18 cellular contexts compared by ENCODE assay signal in the genomic region with DNA sequence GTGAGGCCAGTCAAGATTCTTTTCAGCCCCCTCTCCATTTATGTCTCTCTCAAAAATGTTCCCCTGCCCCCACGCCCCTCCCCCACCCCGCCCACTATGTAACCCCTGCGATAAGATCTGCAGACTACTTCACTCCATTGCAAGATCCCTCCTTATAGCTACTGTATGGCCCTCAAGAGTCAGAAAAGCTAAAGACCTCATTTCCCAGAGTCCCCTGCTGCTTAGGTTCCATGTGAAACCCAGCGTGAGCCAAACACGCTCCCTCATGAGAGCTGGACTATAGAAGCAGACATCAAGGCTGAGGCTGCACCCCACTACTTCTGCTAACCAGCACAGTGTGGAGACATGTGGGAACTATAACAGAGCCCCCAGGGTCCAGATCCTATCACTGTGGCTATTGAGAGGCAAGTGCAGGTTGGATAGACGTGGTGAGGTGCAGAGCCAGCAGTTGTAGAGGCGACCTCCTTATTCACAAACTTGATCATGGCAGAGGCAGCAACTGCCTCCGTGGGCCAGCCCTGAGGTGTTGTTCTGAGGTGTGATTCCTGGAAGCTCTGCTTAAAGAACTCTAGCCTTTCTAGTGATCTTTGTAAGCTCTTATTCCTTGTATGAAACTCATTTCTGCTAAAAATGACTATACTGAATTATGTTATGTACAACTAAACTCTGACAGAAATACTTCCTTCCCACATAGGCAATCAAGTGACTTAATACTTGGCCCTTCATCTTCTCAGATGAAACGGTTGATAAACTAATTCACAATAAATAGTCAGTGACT.
DNase-seq lines count a peak whose midpoint lies in the region; ATAC-seq and TF ChIP-seq lines count a peak whose summit lies in the region.
"Had no signal": no experiment of that assay in that cellular context is flagged by ENCODE, and none has a peak within 500 bp of the region (broad histone marks: within the 10 kb centered on the region; RNA-seq: fewer than 3 reads in every experiment).

No MANE protein-coding gene starts in this region.

- H3K4me1 ChIP-seq in IMR-90 (ENCODE audit: control insufficient read depth, insufficient read depth, low read length) = peaks cover 12% of the 10 kb centered on the region
- H3K4me1 ChIP-seq in gastrocnemius medialis = no peaks in the 10 kb centered on the region
- H3K4me1 ChIP-seq: testis had no signal

- peaks cover 58% of the 10 kb centered on the region for H3K4me1 Mint-ChIP-seq in activated T-helper 1 cell treated with anti-CD3 and anti-CD28 coated beads, Interleukin-12 subunit alpha, Interleukin-12 subunit beta, Interleukin-2, Interleukin-4 antibody, amounts not matched to agents 30 ng/mL and 10 ng/mL and 1 ng/mL, durations not matched to agents 14 hours and 24 hours and 36 hours (ENCODE audit: low read depth)

- H3K9me3 Mint-ChIP-seq in activated T-helper 1 cell treated with anti-CD3 and anti-CD28 coated beads, Interleukin-12 subunit alpha, Interleukin-12 subunit beta, Interleukin-2, Interleukin-4 antibody, amounts not matched to agents 30 ng/mL and 10 ng/mL and 1 ng/mL, durations not matched to agents 14 hours and 24 hours and 36 hours = peaks cover 11% of the 10 kb centered on the region

- no peak for ATAC-seq in IMR-90 (ENCODE audit: low read depth)
- ATAC-seq in gastrocnemius medialis = no peak
- ATAC-seq: left ventricle myocardium superior, right cardiac atrium, T-cell had no signal

- H3K27ac ChIP-seq in IMR-90 (ENCODE audit: insufficient read depth, low read length) (no peak overlapping the region), gastrocnemius medialis (no peak overlapping the region)
- H3K27ac ChIP-seq: testis had no signal

- peak overlapping the region; percentile 50 for H3K27ac Mint-ChIP-seq in activated T-helper 1 cell treated with anti-CD3 and anti-CD28 coated beads, Interleukin-12 subunit alpha, Interleukin-12 subunit beta, Interleukin-2, Interleukin-4 antibody, amounts not matched to agents 30 ng/mL and 10 ng/mL and 1 ng/mL, durations not matched to agents 14 hours and 24 hours and 36 hours
- H3K27ac Mint-ChIP-seq: T-cell had no signal

- peak overlapping the region; percentile 23; the same call in 1 of the 2 replicates for H2BK120ac ChIP-seq in IMR-90 (ENCODE audit: low read depth, low read length)

- no peak overlapping the region for H2BK5ac ChIP-seq in IMR-90 (ENCODE audit: low read depth, low read length, poor library complexity, severe bottlenecking)

- H3K9me3 ChIP-seq in IMR-90 (ENCODE audit: control insufficient read depth, insufficient read depth, low read length) = no peaks in the 10 kb centered on the region
- H3K9me3 ChIP-seq in gastrocnemius medialis = no peaks in the 10 kb centered on the region
- H3K9me3 ChIP-seq: testis had no signal

- no peak overlapping the region for H4K8ac ChIP-seq in IMR-90 (ENCODE audit: low read depth in 2 of 2, low read length in 2 of 2)

- H3K9ac ChIP-seq in IMR-90 (ENCODE audit: low read depth, low read length) = no peak overlapping the region

- no peaks in the 10 kb centered on the region for H3K27me3 Mint-ChIP-seq in activated T-helper 1 cell treated with anti-CD3 and anti-CD28 coated beads, Interleukin-12 subunit alpha, Interleukin-12 subunit beta, Interleukin-2, Interleukin-4 antibody, amounts not matched to agents 30 ng/mL and 10 ng/mL and 1 ng/mL, durations not matched to agents 14 hours and 24 hours and 36 hours (ENCODE audit: insufficient read depth)

- CTCF ChIA-PET in IMR-90 (lab: Yijun Ruan, JAX) = no interaction called here

- POLR2A ChIA-PET in IMR-90 (lab: Charles Lee; ENCODE audit: unreplicated experiment) = no interaction called here

- no peak overlapping the region for H3K4me3 ChIP-seq in IMR-90 (ENCODE audit: insufficient read depth, low read depth, low read length)
- H3K4me3 ChIP-seq in gastrocnemius medialis = no peak overlapping the region
- H3K4me3 ChIP-seq: testis had no signal

- no peak overlapping the region for H3K23ac ChIP-seq in IMR-90 (ENCODE audit: low read depth, low read length)

- TF ChIP-seq CTCF in IMR-90 (conservative IDR thresholded peaks at IDR 0.05; ENCODE audit: low read depth, low read length) (no peak), gastrocnemius medialis (IDR thresholded peaks at IDR 0.05 in 4 of 5, conservative IDR thresholded peaks at IDR 0.05 in 1 of 5) (no peak)

- peak overlapping the region; percentile 49 for H3K4ac ChIP-seq in IMR-90 (ENCODE audit: low read depth, low read length)

- H2AK9ac ChIP-seq in IMR-90 (replicated peaks; ENCODE audit: low read depth, low read length, poor library complexity) = no peak overlapping the region

- DNase-seq in ELR (ENCODE audit: low read depth) (peak; percentile 26), IMR-90 (no peak), gastrocnemius medialis (no peak), NCI-H510A treated with DMSO at 0.1 percent for 48 hours (lab: John Stamatoyannopoulos, UW) (no peak), NCI-H2196 (lab: John Stamatoyannopoulos, UW; ENCODE audit: unreplicated experiment) (no peak)
- DNase-seq in activated T-helper 1 cell treated with anti-CD3 and anti-CD28 coated beads, Interleukin-12 subunit alpha, Interleukin-12 subunit beta, Interleukin-2, Interleukin-4 antibody, amounts not matched to agents 30 ng/mL and 10 ng/mL and 1 ng/mL, durations not matched to agents 14 hours and 24 hours and 36 hours (ENCODE audit: low spot score) = peak; percentile 6
- peak in 2 of 3 donors; percentile 21 to 36 for DNase-seq in stimulated activated CD4-positive, alpha-beta T cell treated with anti-CD3 and anti-CD28 coated beads, Interleukin-12 subunit alpha, Interleukin-12 subunit beta, amount 100 ng/mL, for 48 hours (ENCODE audit: low read depth in 2 of 3, low spot score in 1 of 3)
- DNase-seq: aorta, Calu3, head of caudate nucleus, KBM-7, left ventricle myocardium superior, NCI-H2029, NCI-H510A, occipital lobe, right cardiac atrium, T-cell, testis had no signal

- no peak overlapping the region for H4K5ac ChIP-seq in IMR-90 (ENCODE audit: low read depth, low read length)

- H3K36me3 ChIP-seq in IMR-90 (ENCODE audit: control insufficient read depth, insufficient read depth, low read length) = no peaks in the 10 kb centered on the region
- no peaks in the 10 kb centered on the region for H3K36me3 ChIP-seq in gastrocnemius medialis

- TF ChIP-seq RAD21 in IMR-90 (IDR thresholded peaks at IDR 0.05; ENCODE audit: low read length) = no peak

- TF ChIP-seq POLR2A in IMR-90 (IDR thresholded peaks at IDR 0.05; ENCODE audit: low read depth, low read length) (no peak), gastrocnemius medialis (IDR thresholded peaks at IDR 0.05) (no peak)

- BruUV-seq in IMR-90 (replicated peaks; lab: Mats Ljungman, UMichigan) = no TSS peak

- H2BK15ac ChIP-seq in IMR-90 (ENCODE audit: low read depth, low read length) = peak overlapping the region; percentile 65; the same call in 2 of the 3 replicates

- H3K27me3 ChIP-seq in IMR-90 (ENCODE audit: control insufficient read depth, insufficient read depth, low read length) = no peaks in the 10 kb centered on the region
- no peaks in the 10 kb centered on the region for H3K27me3 ChIP-seq in gastrocnemius medialis
- H3K27me3 ChIP-seq: testis had no signal

- peak overlapping the region; percentile 20 for H2AK5ac ChIP-seq in IMR-90 (ENCODE audit: low read depth, low read length)

- no peak overlapping the region for H2AFZ ChIP-seq in IMR-90 (replicated peaks; ENCODE audit: low read length, poor library complexity)

- intact Hi-C loops in IMR-90 (cut with micrococcal nuclease) (no loop called here), gastrocnemius medialis (cut with DNase I; ENCODE audit: low total_unique reads) (no loop called here)
- intact Hi-C loops in activated T-helper 1 cell treated with anti-CD3 and anti-CD28 coated beads, Interleukin-12 subunit alpha, Interleukin-12 subunit beta, Interleukin-2, Interleukin-4 antibody, amounts not matched to agents 30 ng/mL and 10 ng/mL and 1 ng/mL, durations not matched to agents 14 hours and 24 hours and 36 hours (cut with micrococcal nuclease) = loop anchor here (1.0 to 5.0 kb wide), 5 partner anchors 33 to 497 kb away; no protein-coding TSS in a partner anchor

- H3K4me2 ChIP-seq in IMR-90 (ENCODE audit: low read depth, low read length) = no peak overlapping the region

- 94% methylated on average over 3 of the region's 9 CpGs; no CpG with 5 or more reads in 1 of the 2 experiments for WGBS in IMR-90 (ENCODE audit: extremely low coverage in 2 of 2, insufficient read length in 1 of 2), 2 experiments

- no peak overlapping the region for H3K56ac ChIP-seq in IMR-90 (ENCODE audit: extremely low read depth, insufficient read depth, low read length)

- no peak overlapping the region for H3K14ac ChIP-seq in IMR-90 (replicated peaks; ENCODE audit: low read depth, low read length)

- H4K91ac ChIP-seq in IMR-90 (ENCODE audit: insufficient read depth, low read depth, low read length) = peak overlapping the region; percentile 25; the same call in 1 of the 2 replicates

- peaks cover 2% of the 10 kb centered on the region for H3K36me3 Mint-ChIP-seq in activated T-helper 1 cell treated with anti-CD3 and anti-CD28 coated beads, Interleukin-12 subunit alpha, Interleukin-12 subunit beta, Interleukin-2, Interleukin-4 antibody, amounts not matched to agents 30 ng/mL and 10 ng/mL and 1 ng/mL, durations not matched to agents 14 hours and 24 hours and 36 hours (ENCODE audit: low read depth)
- H3K36me3 Mint-ChIP-seq: T-cell had no signal

- in situ Hi-C loops in IMR-90 (cut with MboI; ENCODE audit: low sequenced_read_pairs) = no loop called here
- in situ Hi-C loops in gastrocnemius medialis (cut with MboI; ENCODE audit: low sequenced_read_pairs in 4 of 4) = no loop called here

- peak overlapping the region; percentile 45 for H2BK20ac ChIP-seq in IMR-90 (ENCODE audit: low read depth, low read length)

- H3K9me1 ChIP-seq in IMR-90 (ENCODE audit: insufficient read depth, low read length) = peaks cover 5% of the 10 kb centered on the region; the same call in 1 of the 2 replicates

- H3K4me3 Mint-ChIP-seq in activated T-helper 1 cell treated with anti-CD3 and anti-CD28 coated beads, Interleukin-12 subunit alpha, Interleukin-12 subunit beta, Interleukin-2, Interleukin-4 antibody, amounts not matched to agents 30 ng/mL and 10 ng/mL and 1 ng/mL, durations not matched to agents 14 hours and 24 hours and 36 hours = no peak overlapping the region
- H3K4me3 Mint-ChIP-seq: T-cell had no signal

- H4K20me1 ChIP-seq in IMR-90 (ENCODE audit: insufficient read depth, low read length) = no peaks in the 10 kb centered on the region

- H3K18ac ChIP-seq in IMR-90 (ENCODE audit: low read depth, low read length) = no peak overlapping the region

- dilution Hi-C loops in IMR-90 (cut with HindIII; ENCODE audit: low sequenced_read_pairs, unreplicated experiment) = no loop called here

- H3K79me1 ChIP-seq in IMR-90 (ENCODE audit: low read depth in 1 of 2, low read length in 2 of 2) = no peaks in the 10 kb centered on the region

TF ChIP-seq in IMR-90, 13 proteins besides CTCF, POLR2A, EP300 and RAD21:
- TF ChIP-seq MAFK (IDR thresholded peaks at IDR 0.05; ENCODE audit: low read depth, low read length) = no peak

Comparison
In these comparisons a context has a peak if more than half of its experiments do, and no peak if none do; other contexts are left out.
1. DNase-seq: peak in ELR (single experiment), activated T-helper 1 cell treated with anti-CD3 and anti-CD28 coated beads, Interleukin-12 subunit alpha, Interleukin-12 subunit beta, Interleukin-2, Interleukin-4 antibody, amounts not matched to agents 30 ng/mL and 10 ng/mL and 1 ng/mL, durations not matched to agents 14 hours and 24 hours and 36 hours (single experiment) and stimulated activated CD4-positive, alpha-beta T cell treated with anti-CD3 and anti-CD28 coated beads, Interleukin-12 subunit alpha, Interleukin-12 subunit beta, amount 100 ng/mL, for 48 hours (2 of 3); none in IMR-90 (single experiment), gastrocnemius medialis (0 of 2), NCI-H510A treated with DMSO at 0.1 percent for 48 hours (single experiment) and NCI-H2196 (single experiment).